Comparison of ENCODE assay signal across 9 cellular contexts in the genomic region with DNA sequence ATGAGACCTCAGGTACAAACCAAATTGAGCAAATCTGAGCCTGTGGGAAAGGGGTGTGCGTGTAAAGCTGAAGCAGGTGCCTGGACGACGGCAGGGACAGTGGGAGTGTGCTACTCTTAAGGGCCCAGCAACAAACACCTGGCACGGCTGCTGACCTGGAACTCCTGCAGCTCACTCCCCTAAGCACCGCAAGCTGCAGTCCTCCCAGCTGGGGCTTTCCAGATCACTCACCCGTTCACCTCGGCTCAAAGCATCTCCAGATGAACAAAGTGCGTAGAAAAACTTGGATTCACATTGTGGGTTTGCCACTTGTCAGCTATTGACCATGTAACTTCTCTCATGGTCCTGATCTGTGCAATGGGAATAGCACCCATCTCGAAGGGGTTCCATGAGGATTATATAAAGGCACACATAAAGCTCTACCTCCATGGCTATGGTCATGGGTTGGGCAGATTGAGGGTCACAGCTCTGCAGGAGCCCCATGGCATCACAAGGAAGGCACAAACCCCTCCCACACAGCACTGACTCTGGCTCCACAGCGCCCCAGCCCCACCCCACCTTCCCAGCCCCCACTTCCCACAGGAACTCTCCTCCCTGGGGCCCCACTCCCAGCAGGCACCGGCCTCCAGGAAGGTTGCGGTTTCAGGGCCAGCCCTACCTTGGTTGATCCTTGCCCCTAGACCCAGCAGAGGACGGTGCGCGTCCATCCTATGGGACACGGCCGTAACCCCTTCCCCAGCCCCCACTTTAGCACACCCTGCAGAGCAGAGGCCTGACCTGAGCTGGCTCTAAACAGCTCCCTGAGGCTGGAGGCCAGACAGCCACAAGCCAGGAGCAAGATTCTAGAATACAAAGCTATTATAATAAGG. TPM values are rescaled to one million over a fixed set of nuclear protein-coding genes. Genes with fewer than 3 reads are reported as not detected.
DNase-seq lines count a peak whose midpoint lies in the region; ATAC-seq, FAIRE-seq and TF ChIP-seq lines count a peak whose summit lies in the region.
"Had no signal": no experiment of that assay in that cellular context is flagged by ENCODE, and none has a peak within 500 bp of the region (broad histone marks: within the 10 kb centered on the region; RNA-seq: fewer than 3 reads in every experiment).

No MANE protein-coding gene starts in this region.

- intact Hi-C loops in HepG2 (cut with micrococcal nuclease; ENCODE audit: unreplicated experiment), result loop anchor here (5.0 kb wide), 1 partner anchor 35 kb away; a partner anchor contains a TSS
- intact Hi-C loops in right lobe of liver (cut with DNase I), result no loop called here

- peak; percentile 81 for ATAC-seq in HepG2
- no peak for ATAC-seq in right lobe of liver
- ATAC-seq in HG02763 (IDR thresholded peaks at IDR 0.05; ENCODE audit: unreplicated experiment), result peak; percentile 77

- FAIRE-seq in HepG2 (lab: Jason Lieb, UNC), result peak; percentile 15
- FAIRE-seq in H54 (lab: Jason Lieb, UNC), result no peak
- FAIRE-seq: astrocyte had no signal

- H3K4me2 ChIP-seq in HepG2 (ENCODE audit: low read depth, low read length), result peak overlapping the region; percentile 45

- WGBS in HepG2 (ENCODE audit: low lambda C conversion rate), result 60% methylated on average over 17 of the region's 17 CpGs
- WGBS in right lobe of liver (ENCODE audit: insufficient coverage, low coverage, low lambda C conversion rate, missing lambda C conversion rate), result 66% methylated on average over 7 of the region's 17 CpGs

- TF ChIP-seq POLR2A in HepG2 (IDR thresholded peaks at IDR 0.05; ENCODE audit: insufficient read depth in 1 of 2, low read depth in 2 of 2, low read length in 2 of 2), result no peak
- no peak for TF ChIP-seq POLR2A in right lobe of liver (IDR thresholded peaks at IDR 0.05)
- no peak for TF ChIP-seq POLR2A in H54 (IDR thresholded peaks at IDR 0.05; ENCODE audit: low read depth, low read length)

- peak; percentile 80 for TF ChIP-seq CTCF in HepG2 (CRISPR knock-in tag; IDR thresholded peaks at IDR 0.05)
- TF ChIP-seq CTCF in right lobe of liver (IDR thresholded peaks at IDR 0.05), result no peak

- H3K9ac ChIP-seq in HepG2 (ENCODE audit: insufficient read depth, low read depth, low read length), result 0 out of 2 replicates have a peak overlapping the region, but pooled peaks have one; percentile 9

- TF ChIP-seq EP300 in HepG2 (IDR thresholded peaks at IDR 0.05; ENCODE audit: low read depth in 2 of 2, low read length in 2 of 2), result peak in 1 of 2 experiments; percentile 43; a peak in 1 of 4 replicates
- no peak for TF ChIP-seq EP300 in HepG2 (CRISPR knock-in tag; IDR thresholded peaks at IDR 0.05; ENCODE audit: borderline replicate concordance)

- no peak overlapping the region for H2AFZ ChIP-seq in HepG2 (ENCODE audit: low read length)

- no peaks in the 10 kb centered on the region for H3K9me3 ChIP-seq in HepG2 (ENCODE audit: low read length)
- H3K9me3 ChIP-seq in right lobe of liver, result no peaks in the 10 kb centered on the region

- H3K27ac ChIP-seq in HepG2 (ENCODE audit: extremely low read length, insufficient read depth, low read length) (peak overlapping the region; percentile 50), right lobe of liver (no peak overlapping the region)

- H3K4me3 ChIP-seq in HepG2 (replicated peaks in 1 of 3; ENCODE audit: insufficient read depth in 1 of 3, low read depth in 2 of 3, low read length in 3 of 3) (no peak overlapping the region), right lobe of liver (no peak overlapping the region)

- H3K4me1 ChIP-seq in HepG2 (ENCODE audit: insufficient read depth, low read length), result peaks cover 67% of the 10 kb centered on the region
- peaks cover 0 to 45% (median 22%) of the 10 kb centered on the region in 4 donors for H3K4me1 ChIP-seq in right lobe of liver

- H3K36me3 ChIP-seq in HepG2 (replicated peaks in 1 of 2; ENCODE audit: control insufficient read depth in 1 of 2, insufficient read depth in 2 of 2, low read length in 2 of 2), result peaks cover under 1 to 27% of the 10 kb centered on the region in 2 experiments; a peak in 4 of 5 replicates
- H3K36me3 ChIP-seq in right lobe of liver, result peaks cover 0 to 4% (median 0%) of the 10 kb centered on the region in 4 donors

- no TSS peak for BruUV-seq in HepG2 (replicated peaks; lab: Mats Ljungman, UMichigan)

- H3K27me3 ChIP-seq in HepG2 (ENCODE audit: control insufficient read depth in 1 of 2, insufficient read depth in 2 of 2, low read length in 2 of 2), result no peaks in the 10 kb centered on the region
- H3K27me3 ChIP-seq in right lobe of liver, result no peaks in the 10 kb centered on the region

- peaks cover 68% of the 10 kb centered on the region for H3K79me2 ChIP-seq in HepG2 (ENCODE audit: insufficient read depth, low read length)

- DNase-seq in HepG2 (ENCODE audit: low spot score), result peak; percentile 58
- no peak for DNase-seq in right lobe of liver
- peak; percentile 4 for DNase-seq in SHP77 treated with DMSO at 0.1 percent for 48 hours (lab: John Stamatoyannopoulos, UW)
- no peak for DNase-seq in NCI-H524 (lab: John Stamatoyannopoulos, UW)
- DNase-seq in ureter (ENCODE audit: low spot score), result no peak
- no peak for DNase-seq in H54 (ENCODE audit: insufficient read length, low spot score)
- no peak for DNase-seq in islet precursor cell

- no peaks in the 10 kb centered on the region; the same call in 1 of the 2 replicates for H4K20me1 ChIP-seq in HepG2 (ENCODE audit: insufficient read depth, low read length)

- POLR2A ChIA-PET in HepG2 (lab: Yijun Ruan, JAX), result interaction anchor here (0.7 to 4.2 kb wide), 7 partner anchors 11 to 344 kb away, joined by 3 to 38 read pairs (median 4); no protein-coding TSS in a partner anchor

- CTCF ChIA-PET in HepG2 (lab: Yijun Ruan, JAX; ENCODE audit: low intra/inter-chr PET ratio, low total read pairs), result interaction anchor here (1.5 kb wide), 1 partner anchor 54 kb away, joined by 3 read pairs; no protein-coding TSS in a partner anchor

- TF ChIP-seq RAD21 in HepG2 (CRISPR knock-in tag; IDR thresholded peaks at IDR 0.05), result peak; percentile 77

- in situ Hi-C loops in HepG2 (cut with HindIII; ENCODE audit: extremely low pct_ligation_motif_present, low pct_unique_long_range_greater_than_20kb), result no loop called here

TF ChIP-seq in HepG2, 621 proteins besides CTCF, POLR2A, EP300 and RAD21 (continues in another document):
- no peak for TF ChIP-seq GFI1 (CRISPR knock-in tag; IDR thresholded peaks at IDR 0.05; ENCODE audit: borderline replicate concordance)

RNA-seq across cellular contexts. Expression of a gene that starts 21.9 kb away (rescaled TPM):
- 17.8 and 24.9 TPM in 2 replicates for total RNA-seq in HepG2 (2016; rRNA removed; fragmentation: Illumina TruSeq; extraction: Trizol)
- total RNA-seq in HepG2 (2016; cell fraction: cytosol; rRNA removed; fragmentation: Illumina TruSeq; extraction: Trizol; ENCODE audit: low read depth), result 3.6 TPM in 2 replicates
- total RNA-seq in HepG2 (2016; cell fraction: insoluble cytoplasmic fraction; rRNA removed; fragmentation: Illumina TruSeq; extraction: Trizol), result 15.8 and 25.9 TPM in 2 replicates
- total RNA-seq in HepG2 (2016; cell fraction: membrane; rRNA removed; fragmentation: Illumina TruSeq; extraction: Trizol), result 14.6 and 18.9 TPM in 2 replicates
- total RNA-seq in HepG2 (2016; cell fraction: nucleus; rRNA removed; fragmentation: Illumina TruSeq; extraction: Trizol), result 15.0 and 18.9 TPM in 2 replicates
- polyA plus RNA-seq in HepG2 (2011; rRNA removed), result 16.3 and 17.0 TPM in 2 replicates
- polyA plus RNA-seq in HepG2 (2011; cell fraction: cytosol; rRNA removed), result 10.9 and 15.5 TPM in 2 replicates
- 14.6 and 16.7 TPM in 2 replicates for polyA plus RNA-seq in HepG2 (2011; cell fraction: nucleus; rRNA removed)
- polyA plus RNA-seq in HepG2 (2012), result 13.3 and 16.9 TPM in 2 replicates
- 2.3 and 2.9 TPM in 2 replicates for polyA plus RNA-seq in HepG2 (2016; cell fraction: cytosol; fragmentation: Illumina TruSeq; extraction: Trizol; ENCODE audit: low read depth)
- polyA plus RNA-seq in HepG2 (2016; cell fraction: insoluble cytoplasmic fraction; fragmentation: Illumina TruSeq; extraction: Trizol; ENCODE audit: low read depth), result 20.4 and 21.6 TPM in 2 replicates
- polyA plus RNA-seq in HepG2 (2016; cell fraction: membrane; fragmentation: Illumina TruSeq; extraction: Trizol; ENCODE audit: low read depth), result 11.6 and 11.9 TPM in 2 replicates
- 22.8 and 26.4 TPM in 2 replicates for polyA plus RNA-seq in HepG2 (2016; cell fraction: nucleus; fragmentation: Illumina TruSeq; extraction: Trizol; ENCODE audit: insufficient read depth, low read depth)
- 49.4 and 94.6 TPM in 2 replicates for polyA minus RNA-seq in HepG2 (2011; rRNA and poly(A)+ RNA removed; ENCODE audit: low replicate concordance)
- polyA minus RNA-seq in HepG2 (2011; cell fraction: cytosol; rRNA and poly(A)+ RNA removed), result 25.8 and 27.6 TPM in 2 replicates
- polyA minus RNA-seq in HepG2 (2011; cell fraction: nucleus; rRNA and poly(A)+ RNA removed), result 22.4 and 31.0 TPM in 2 replicates
- total RNA-seq in right lobe of liver, result 10 to 100 TPM; 10.4 to 16.7 (median 14.5) TPM
- total RNA-seq in ureter, result 28.9 TPM

RNA-seq across cellular contexts. Expression of a gene that starts 37.4 kb away (rescaled TPM):
- total RNA-seq in HepG2 (2016; rRNA removed; fragmentation: Illumina TruSeq; extraction: Trizol) (4.9 and 9.1 TPM in 2 replicates), right lobe of liver (10 to 100 TPM; 10.9 to 16.7 (median 13.4) TPM), ureter (29.7 TPM)
- 4.4 and 5.2 TPM in 2 replicates for total RNA-seq in HepG2 (2016; cell fraction: cytosol; rRNA removed; fragmentation: Illumina TruSeq; extraction: Trizol; ENCODE audit: low read depth)
- total RNA-seq in HepG2 (2016; cell fraction: insoluble cytoplasmic fraction; rRNA removed; fragmentation: Illumina TruSeq; extraction: Trizol), result 4.2 and 8.4 TPM in 2 replicates
- 2.6 and 3.0 TPM in 2 replicates for total RNA-seq in HepG2 (2016; cell fraction: membrane; rRNA removed; fragmentation: Illumina TruSeq; extraction: Trizol)
- 12.1 and 12.8 TPM in 2 replicates for total RNA-seq in HepG2 (2016; cell fraction: nucleus; rRNA removed; fragmentation: Illumina TruSeq; extraction: Trizol)
- 15.0 and 19.2 TPM in 2 replicates for polyA plus RNA-seq in HepG2 (2011; rRNA removed)
- polyA plus RNA-seq in HepG2 (2011; cell fraction: cytosol; rRNA removed), result 6.7 and 8.3 TPM in 2 replicates
- polyA plus RNA-seq in HepG2 (2011; cell fraction: nucleus; rRNA removed), result 81.8 and 104 TPM in 2 replicates
- polyA plus RNA-seq in HepG2 (2012), result 6.2 and 6.4 TPM in 2 replicates
- polyA plus RNA-seq in HepG2 (2016; cell fraction: cytosol; fragmentation: Illumina TruSeq; extraction: Trizol; ENCODE audit: low read depth), result 0.53 and 0.70 TPM in 2 replicates
- 3.5 and 3.9 TPM in 2 replicates for polyA plus RNA-seq in HepG2 (2016; cell fraction: insoluble cytoplasmic fraction; fragmentation: Illumina TruSeq; extraction: Trizol; ENCODE audit: low read depth)
- 1.2 and 1.3 TPM in 2 replicates for polyA plus RNA-seq in HepG2 (2016; cell fraction: membrane; fragmentation: Illumina TruSeq; extraction: Trizol; ENCODE audit: low read depth)
- 28.7 and 33.1 TPM in 2 replicates for polyA plus RNA-seq in HepG2 (2016; cell fraction: nucleus; fragmentation: Illumina TruSeq; extraction: Trizol; ENCODE audit: insufficient read depth, low read depth)
- 24.8 and 29.5 TPM in 2 replicates for polyA minus RNA-seq in HepG2 (2011; rRNA and poly(A)+ RNA removed; ENCODE audit: low replicate concordance)
- polyA minus RNA-seq in HepG2 (2011; cell fraction: cytosol; rRNA and poly(A)+ RNA removed), result 4.3 and 5.3 TPM in 2 replicates
- 15.6 and 19.0 TPM in 2 replicates for polyA minus RNA-seq in HepG2 (2011; cell fraction: nucleus; rRNA and poly(A)+ RNA removed)

Comparison
In these comparisons a context has a peak if more than half of its experiments do, and no peak if none do; other contexts are left out.
1. ATAC-seq: peak in HepG2 (single experiment) and HG02763 (single experiment); none in right lobe of liver (0 of 4).
2. DNase-seq: peak in HepG2 (single experiment) and SHP77 treated with DMSO at 0.1 percent for 48 hours (single experiment); none in right lobe of liver (0 of 3), NCI-H524 (0 of 2), ureter (single experiment), H54 (single experiment) and islet precursor cell (single experiment).